ENCODE assay signal across 25 cellular contexts in the genomic region with DNA sequence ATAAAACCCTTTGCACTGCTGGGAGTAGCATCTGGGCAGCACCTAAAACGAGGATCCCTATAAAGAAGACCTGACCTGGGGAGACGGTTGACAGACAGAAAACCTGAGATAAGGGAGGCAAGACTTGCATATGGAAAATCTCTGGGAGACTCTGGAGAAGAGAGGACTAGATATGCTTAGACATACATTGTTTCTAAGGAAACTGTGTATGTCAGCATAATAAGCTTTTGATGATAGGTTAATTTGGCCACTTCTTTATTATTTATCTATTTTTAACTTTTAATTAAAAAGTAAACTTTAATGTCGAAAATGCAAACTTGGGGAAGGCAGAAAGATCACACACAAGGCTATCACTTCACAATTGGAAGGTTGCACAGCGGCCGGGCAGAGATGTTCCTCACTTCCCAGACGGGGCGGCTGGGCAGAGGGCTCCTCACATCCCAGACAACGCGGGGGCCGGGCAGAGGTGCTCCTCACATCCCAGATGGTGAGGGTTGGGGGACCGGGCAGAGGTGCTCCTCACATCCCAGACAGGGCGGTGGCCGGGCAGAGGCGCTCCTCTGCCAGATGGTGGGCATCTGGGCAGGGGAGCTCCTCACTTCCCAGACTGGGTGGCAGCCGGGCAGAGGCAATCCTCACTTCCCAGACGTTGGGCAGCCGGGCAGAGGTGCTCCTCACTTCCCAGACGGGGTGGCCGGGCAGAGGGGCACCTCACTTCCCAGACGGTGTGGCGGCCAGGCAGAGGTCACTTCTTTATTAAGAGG.
DNase-seq lines count a peak whose midpoint lies in the region; ATAC-seq, FAIRE-seq and TF ChIP-seq lines count a peak whose summit lies in the region.
"Had no signal": no experiment of that assay in that cellular context is flagged by ENCODE, and none has a peak within 500 bp of the region (broad histone marks: within the 10 kb centered on the region; RNA-seq: fewer than 3 reads in every experiment).

No MANE protein-coding gene starts in this region.

- FAIRE-seq in HepG2 (lab: Jason Lieb, UNC): no peak
- FAIRE-seq in K562 (lab: Jason Lieb, UNC): no peak
- FAIRE-seq: D721Med, GM12878, GM12892 had no signal

- CTCF ChIA-PET in HepG2 (lab: Yijun Ruan, JAX; ENCODE audit: low intra/inter-chr PET ratio, low total read pairs): no interaction called here
- CTCF ChIA-PET in K562 (lab: Yijun Ruan, JAX; ENCODE audit: low intra/inter-chr PET ratio): no interaction called here

- no peak overlapping the region for H4K91ac ChIP-seq in neuronal stem cell (ENCODE audit: low read depth, low read length, poor library complexity)

- 0 out of 2 replicates have a peak, but pooled peaks cover 4% of the 10 kb centered on the region for H3K9me3 ChIP-seq in HepG2 (ENCODE audit: low read length)
- H3K9me3 ChIP-seq in right lobe of liver: no peaks in the 10 kb centered on the region
- no peaks in the 10 kb centered on the region for H3K9me3 ChIP-seq in K562 (replicated peaks; ENCODE audit: control insufficient read depth, insufficient read depth, low read depth, low read length)
- peaks cover 9 to 15% of the 10 kb centered on the region in 2 donors for H3K9me3 ChIP-seq in neuronal stem cell (replicated peaks in 1 of 2; ENCODE audit: control insufficient read depth in 2 of 2, insufficient read depth in 1 of 2, low read depth in 1 of 2, low read length in 2 of 2)
- H3K9me3 ChIP-seq: BE2C had no signal

- no peak overlapping the region for H3K4ac ChIP-seq in neuronal stem cell (ENCODE audit: low read length)

- no peak for TF ChIP-seq EP300 in HepG2 (IDR thresholded peaks at IDR 0.05; ENCODE audit: low read depth in 2 of 2, low read length in 2 of 2)
- TF ChIP-seq EP300 in HepG2 (CRISPR knock-in tag; IDR thresholded peaks at IDR 0.05; ENCODE audit: borderline replicate concordance): no peak
- TF ChIP-seq EP300 in K562 (IDR thresholded peaks at IDR 0.05; ENCODE audit: low read length): no peak

- H2BK12ac ChIP-seq in neuronal stem cell (ENCODE audit: low read length): no peak overlapping the region

- H3K4me2 ChIP-seq in HepG2 (ENCODE audit: low read depth, low read length) (no peak overlapping the region), K562 (ENCODE audit: insufficient read depth, low read length) (no peak overlapping the region), neuronal stem cell (ENCODE audit: insufficient read depth, low read length, poor library complexity, severe bottlenecking) (no peak overlapping the region)
- H3K4me2 ChIP-seq: BLaER1 had no signal

- H3K79me2 ChIP-seq in HepG2 (ENCODE audit: insufficient read depth, low read length) (no peaks in the 10 kb centered on the region), K562 (ENCODE audit: control insufficient read depth, insufficient read depth, low read length) (no peaks in the 10 kb centered on the region)

- in situ Hi-C loops in HepG2 (cut with HindIII; ENCODE audit: extremely low pct_ligation_motif_present, low pct_unique_long_range_greater_than_20kb) (no loop called here), K562 (cut with MboI) (no loop called here)

- H2BK120ac ChIP-seq in neuronal stem cell (ENCODE audit: low read depth, low read length): no peak overlapping the region

- H3K14ac ChIP-seq in neuronal stem cell (ENCODE audit: low read length): peak overlapping the region; percentile 87

- no peaks in the 10 kb centered on the region for H4K20me1 ChIP-seq in HepG2 (ENCODE audit: insufficient read depth, low read length)
- H4K20me1 ChIP-seq in K562 (replicated peaks; ENCODE audit: control insufficient read depth, insufficient read depth, low read length): no peaks in the 10 kb centered on the region
- H4K20me1 ChIP-seq: BLaER1 had no signal

- H3K27ac ChIP-seq in HepG2 (ENCODE audit: extremely low read length, insufficient read depth, low read length) (no peak overlapping the region), right lobe of liver (no peak overlapping the region), K562 (ENCODE audit: extremely low read depth, low read depth, low read length) (no peak overlapping the region), neuronal stem cell (replicated peaks; ENCODE audit: low read length) (no peak overlapping the region)
- H3K27ac ChIP-seq: 22Rv1, BLaER1 had no signal

- no peak overlapping the region for H2AK5ac ChIP-seq in neuronal stem cell (ENCODE audit: low read depth, low read length)

- H4K8ac ChIP-seq in neuronal stem cell (ENCODE audit: low read depth, low read length): no peak overlapping the region

- POLR2A ChIA-PET in HepG2 (lab: Yijun Ruan, JAX): no interaction called here
- POLR2A ChIA-PET in K562 (lab: Yijun Ruan, JAX): no interaction called here

- BruUV-seq in HepG2 (replicated peaks; lab: Mats Ljungman, UMichigan) (no TSS peak), K562 (replicated peaks; lab: Mats Ljungman, UMichigan) (no TSS peak)

- no peak for TF ChIP-seq RAD21 in HepG2 (CRISPR knock-in tag; IDR thresholded peaks at IDR 0.05)
- TF ChIP-seq RAD21 in K562 (CRISPR knock-in tag; conservative IDR thresholded peaks at IDR 0.05 in 1 of 2, IDR thresholded peaks at IDR 0.05 in 1 of 2): no peak

- H3K4me1 ChIP-seq in HepG2 (ENCODE audit: insufficient read depth, low read length) (no peaks in the 10 kb centered on the region), right lobe of liver (no peaks in the 10 kb centered on the region), K562 (replicated peaks in 1 of 2; ENCODE audit: control insufficient read depth in 2 of 2, insufficient read depth in 2 of 2, low read length in 2 of 2) (no peaks in the 10 kb centered on the region), neuronal stem cell (ENCODE audit: control insufficient read depth in 2 of 2, insufficient read depth in 1 of 2, low read depth in 1 of 2, low read length in 2 of 2) (peaks cover under 1 to 4% of the 10 kb centered on the region in 2 donors)
- H3K4me1 ChIP-seq: BE2C, BLaER1 had no signal

- H2BK5ac ChIP-seq in neuronal stem cell (ENCODE audit: low read length): no peak overlapping the region

- no peaks in the 10 kb centered on the region for H3K79me1 ChIP-seq in neuronal stem cell (ENCODE audit: low read depth, low read length)

- peak overlapping the region; percentile 27 for H3K23ac ChIP-seq in neuronal stem cell (ENCODE audit: low read depth, low read length, poor library complexity)

- H3K9me1 ChIP-seq in K562 (ENCODE audit: control insufficient read depth, insufficient read depth, low read length): no peaks in the 10 kb centered on the region

- H3K9ac ChIP-seq in HepG2 (ENCODE audit: insufficient read depth, low read depth, low read length) (no peak overlapping the region), K562 (ENCODE audit: insufficient read depth in 1 of 2, low read depth in 2 of 2, low read length in 2 of 2) (no peak overlapping the region), neuronal stem cell (ENCODE audit: low read depth, low read length, poor library complexity) (no peak overlapping the region)
- H3K9ac ChIP-seq: BLaER1 had no signal

- 41% methylated on average over 16 of the region's 21 CpGs for WGBS in HepG2 (ENCODE audit: low lambda C conversion rate)
- WGBS in right lobe of liver (ENCODE audit: insufficient coverage, low coverage, low lambda C conversion rate, missing lambda C conversion rate): 76% methylated on average over 7 of the region's 21 CpGs
- WGBS in K562 (ENCODE audit: insufficient coverage, low coverage, missing lambda C conversion rate): 1% methylated on average over 18 of the region's 21 CpGs
- no CpG with 5 or more reads among the region's 21 CpGs for WGBS in neuronal stem cell (ENCODE audit: extremely low coverage in 2 of 2, insufficient read length in 2 of 2, insufficient replicate concordance in 1 of 2), 2 donors

- H2AFZ ChIP-seq in HepG2 (ENCODE audit: low read length) (no peak overlapping the region), K562 (ENCODE audit: low read depth, low read length) (no peak overlapping the region), neuronal stem cell (ENCODE audit: low read length) (no peak overlapping the region)

- no peak for TF ChIP-seq CTCF in HepG2 (CRISPR knock-in tag; IDR thresholded peaks at IDR 0.05)
- no peak for TF ChIP-seq CTCF in right lobe of liver (IDR thresholded peaks at IDR 0.05)
- TF ChIP-seq CTCF in K562 (IDR thresholded peaks at IDR 0.05 in 2 of 3, conservative IDR thresholded peaks at IDR 0.05 in 1 of 3; ENCODE audit: insufficient read depth in 2 of 3, low read depth in 1 of 3, low read length in 3 of 3): no peak

- H2BK15ac ChIP-seq in neuronal stem cell (ENCODE audit: low read length): no peak overlapping the region

- H3K18ac ChIP-seq in neuronal stem cell (ENCODE audit: low read length): no peak overlapping the region

- peaks cover 0 to 7% of the 10 kb centered on the region in 2 experiments; a peak in 2 of 5 replicates for H3K27me3 ChIP-seq in HepG2 (ENCODE audit: control insufficient read depth in 1 of 2, insufficient read depth in 2 of 2, low read length in 2 of 2)
- no peaks in the 10 kb centered on the region for H3K27me3 ChIP-seq in right lobe of liver
- no peaks in the 10 kb centered on the region for H3K27me3 ChIP-seq in K562 (ENCODE audit: control insufficient read depth in 2 of 2, insufficient read depth in 2 of 2, low read length in 2 of 2)
- no peaks in the 10 kb centered on the region for H3K27me3 ChIP-seq in neuronal stem cell (ENCODE audit: control insufficient read depth in 3 of 3, insufficient read depth in 3 of 3, low read depth in 1 of 3, low read length in 3 of 3)
- H3K27me3 ChIP-seq: BE2C, BLaER1 had no signal

- TF ChIP-seq POLR2A in HepG2 (IDR thresholded peaks at IDR 0.05; ENCODE audit: insufficient read depth in 1 of 2, low read depth in 2 of 2, low read length in 2 of 2) (no peak), right lobe of liver (IDR thresholded peaks at IDR 0.05) (no peak), K562 (conservative IDR thresholded peaks at IDR 0.05) (no peak), GM18505 (IDR thresholded peaks at IDR 0.05; ENCODE audit: borderline replicate concordance, extremely low read depth, insufficient read depth, insufficient read length) (no peak)

- ATAC-seq in HepG2 (no peak), right lobe of liver (no peak), K562 (no peak), GM18505 (IDR thresholded peaks at IDR 0.05; ENCODE audit: unreplicated experiment) (no peak)
- ATAC-seq: GM12878 had no signal

- H3K4me3 ChIP-seq in HepG2 (replicated peaks in 1 of 3; ENCODE audit: insufficient read depth in 1 of 3, low read depth in 2 of 3, low read length in 3 of 3) (no peak overlapping the region), right lobe of liver (no peak overlapping the region), K562 (no peak overlapping the region), neuronal stem cell (ENCODE audit: low read length in 2 of 2) (no peak overlapping the region)
- H3K4me3 ChIP-seq: BLaER1, GM12878 had no signal

- no peak for DNase-seq in HepG2 (ENCODE audit: low spot score)
- DNase-seq in right lobe of liver: no peak
- DNase-seq in K562 (ENCODE audit: extremely low read depth in 1 of 4, low spot score in 3 of 4): no peak
- DNase-seq in neuronal stem cell (ENCODE audit: low spot score): no peak
- DNase-seq in DMS114 treated with DMSO at 0.1 percent for 48 hours (lab: John Stamatoyannopoulos, UW; ENCODE audit: unreplicated experiment): no peak
- DNase-seq: ACHN; BE2C; C1 segment of cervical spinal cord; Calu3; CD4-positive, alpha-beta memory T cell; CD4-positive, CD25-positive, alpha-beta regulatory T cell; CD8-positive, alpha-beta memory T cell; COR-L47; DMS153; DMS53; DMS79; DND-41; EL; GDM1 had no signal

- intact Hi-C loops in HepG2 (cut with micrococcal nuclease; ENCODE audit: unreplicated experiment) (no loop called here), right lobe of liver (cut with DNase I) (no loop called here), K562 (cut with micrococcal nuclease) (no loop called here)

- H3K36me3 ChIP-seq in HepG2 (replicated peaks in 1 of 2; ENCODE audit: control insufficient read depth in 1 of 2, insufficient read depth in 2 of 2, low read length in 2 of 2) (no peaks in the 10 kb centered on the region), right lobe of liver (no peaks in the 10 kb centered on the region), K562 (ENCODE audit: control insufficient read depth, insufficient read depth, low read length) (no peaks in the 10 kb centered on the region), neuronal stem cell (replicated peaks in 1 of 2; ENCODE audit: control insufficient read depth in 2 of 2, insufficient read depth in 2 of 2, low read length in 2 of 2) (peaks cover 0 to 2% of the 10 kb centered on the region in 2 donors)
- H3K36me3 ChIP-seq: BE2C, BLaER1 had no signal
